ENCODE assay signal across 12 cellular contexts in genomic region chr4:71259911-71260331, GRCh38.
DNase-seq lines count a peak whose midpoint lies in the region; ATAC-seq and TF ChIP-seq lines count a peak whose summit lies in the region.
"Had no signal": no experiment of that assay in that cellular context is flagged by ENCODE, and none has a peak within 500 bp of the region (broad histone marks: within the 10 kb centered on the region; RNA-seq: fewer than 3 reads in every experiment).

No MANE protein-coding gene starts in this region.

- intact Hi-C loops in body of pancreas (cut with DNase I) (no loop called here), left cardiac atrium (cut with DNase I) (no loop called here), sciatic nerve (cut with DNase I) (no loop called here)

- 54 to 61% methylated on average over 3 of the region's 3 CpGs for WGBS in body of pancreas, 2 donors

- ATAC-seq in body of pancreas (peak; percentile 62), left cardiac atrium (peak; percentile 38 to 59), sciatic nerve (peak; percentile 91), HG03025 (IDR thresholded peaks at IDR 0.05; ENCODE audit: low FRiP score, unreplicated experiment) (no peak)
- ATAC-seq: activated CD8-positive, alpha-beta T cell treated with anti-CD3 and anti-CD28 coated beads, Interleukin-2, amount 10 ng/mL, durations not matched to agents 7 days and 5 days; stimulated activated naive CD8-positive, alpha-beta T cell treated with anti-CD3 and anti-CD28 coated beads, Interleukin-15, amount 100 ng/mL, for 72 hours had no signal

- H3K4me1 Mint-ChIP-seq in mesothelial cell of epicardium, result peaks cover 33% of the 10 kb centered on the region

- H3K9me3 Mint-ChIP-seq in mesothelial cell of epicardium, result no peaks in the 10 kb centered on the region
- H3K9me3 Mint-ChIP-seq: activated naive CD4-positive, alpha-beta T cell treated with anti-CD3 and anti-CD28 coated beads, Interleukin-2, amount 10 ng/mL, durations not matched to agents 7 days and 5 days; central memory CD8-positive, alpha-beta T cell; stimulated activated naive CD8-positive, alpha-beta T cell treated with anti-CD3 and anti-CD28 coated beads, Interleukin-15, amount 100 ng/mL, for 72 hours had no signal

- no peaks in the 10 kb centered on the region for H3K9me3 ChIP-seq in body of pancreas

- H3K36me3 ChIP-seq in body of pancreas (replicated peaks in 1 of 2; ENCODE audit: insufficient read depth in 1 of 2, low read depth in 2 of 2), result no peaks in the 10 kb centered on the region

- peaks cover 29% of the 10 kb centered on the region for H3K4me1 ChIP-seq in body of pancreas

- DNase-seq in LHCN-M2 (ENCODE audit: low read depth) (peak; percentile 14), body of pancreas (peak in 1 of 4 donors; percentile 47), left cardiac atrium (no peak), sciatic nerve (ENCODE audit: low spot score) (no peak), G401 (ENCODE audit: low spot score) (no peak), mesothelial cell of epicardium (ENCODE audit: low spot score in 2 of 2, unreplicated experiment in 2 of 2) (no peak)
- DNase-seq: activated CD8-positive, alpha-beta T cell treated with anti-CD3 and anti-CD28 coated beads, Interleukin-2, amount 10 ng/mL, durations not matched to agents 7 days and 5 days; activated naive CD4-positive, alpha-beta T cell treated with anti-CD3 and anti-CD28 coated beads, Interleukin-2, amount 10 ng/mL, durations not matched to agents 7 days and 5 days; NCI-H1930; stimulated activated naive CD8-positive, alpha-beta T cell treated with anti-CD3 and anti-CD28 coated beads, Interleukin-15, amount 100 ng/mL, for 72 hours had no signal

- H3K36me3 Mint-ChIP-seq in mesothelial cell of epicardium, result no peaks in the 10 kb centered on the region
- H3K36me3 Mint-ChIP-seq: activated naive CD4-positive, alpha-beta T cell treated with anti-CD3 and anti-CD28 coated beads, Interleukin-2, amount 10 ng/mL, durations not matched to agents 7 days and 5 days had no signal

- H3K27me3 ChIP-seq in body of pancreas, result no peaks in the 10 kb centered on the region

- no peak overlapping the region for H3K4me3 Mint-ChIP-seq in mesothelial cell of epicardium
- H3K4me3 Mint-ChIP-seq: activated CD8-positive, alpha-beta T cell treated with anti-CD3 and anti-CD28 coated beads, Interleukin-2, amount 10 ng/mL, durations not matched to agents 7 days and 5 days; activated naive CD4-positive, alpha-beta T cell treated with anti-CD3 and anti-CD28 coated beads, Interleukin-2, amount 10 ng/mL, durations not matched to agents 7 days and 5 days; central memory CD8-positive, alpha-beta T cell; stimulated activated naive CD8-positive, alpha-beta T cell treated with anti-CD3 and anti-CD28 coated beads, Interleukin-15, amount 100 ng/mL, for 72 hours had no signal

- H3K27me3 Mint-ChIP-seq in mesothelial cell of epicardium (ENCODE audit: low read depth), result peaks cover 2% of the 10 kb centered on the region
- H3K27me3 Mint-ChIP-seq: activated naive CD4-positive, alpha-beta T cell treated with anti-CD3 and anti-CD28 coated beads, Interleukin-2, amount 10 ng/mL, durations not matched to agents 7 days and 5 days; central memory CD8-positive, alpha-beta T cell; stimulated activated naive CD8-positive, alpha-beta T cell treated with anti-CD3 and anti-CD28 coated beads, Interleukin-15, amount 100 ng/mL, for 72 hours had no signal

- peak overlapping the region in 3 of 4 donors; percentile 39 to 68 (median 51) for H3K27ac ChIP-seq in body of pancreas

- no peak overlapping the region for H3K27ac Mint-ChIP-seq in mesothelial cell of epicardium
- H3K27ac Mint-ChIP-seq: activated CD8-positive, alpha-beta T cell treated with anti-CD3 and anti-CD28 coated beads, Interleukin-2, amount 10 ng/mL, durations not matched to agents 7 days and 5 days; activated naive CD4-positive, alpha-beta T cell treated with anti-CD3 and anti-CD28 coated beads, Interleukin-2, amount 10 ng/mL, durations not matched to agents 7 days and 5 days; stimulated activated naive CD8-positive, alpha-beta T cell treated with anti-CD3 and anti-CD28 coated beads, Interleukin-15, amount 100 ng/mL, for 72 hours had no signal

- H3K4me3 ChIP-seq in body of pancreas, result no peak overlapping the region

- no peak for TF ChIP-seq POLR2A in body of pancreas (IDR thresholded peaks at IDR 0.05)

- no peak for TF ChIP-seq CTCF in body of pancreas (IDR thresholded peaks at IDR 0.05)
- TF ChIP-seq CTCF in mesothelial cell of epicardium (IDR thresholded peaks at IDR 0.05; ENCODE audit: unreplicated experiment), result no peak

- in situ Hi-C loops in G401 (cut with HindIII; ENCODE audit: low sequenced_read_pairs), result no loop called here
